8 cellular contexts compared by ENCODE assay signal in genomic region chr5:172983542-172984243, GRCh38. TPM values are rescaled to one million over a fixed set of nuclear protein-coding genes. Genes with fewer than 3 reads are reported as not detected.
DNase-seq lines count a peak whose midpoint lies in the region; ATAC-seq and TF ChIP-seq lines count a peak whose summit lies in the region.

TSS of gene ATP6V0E1 (plus strand) at chr5:172983771. CDS start at chr5:172983861, 90 bp downstream.

- peaks cover 15% of the 10 kb centered on the region for H3K4me1 ChIP-seq in psoas muscle
- peaks cover 2% of the 10 kb centered on the region for H3K4me1 ChIP-seq in urinary bladder (ENCODE audit: insufficient read depth)

- 0 to 1% (median 0%) methylated on average over 37 to 49 of the region's 49 CpGs for WGBS in psoas muscle, 3 donors
- under 1% methylated on average over 49 of the region's 49 CpGs for WGBS in urinary bladder

- intact Hi-C loops in left ventricle myocardium superior (cut with micrococcal nuclease) (no loop called here), psoas muscle (cut with DNase I) (loop anchor here (5.0 to 10.0 kb wide), 6 partner anchors 71 to 299 kb away; partner anchors contain the start of genes BNIP1 (in 2 of the 2) and CREBRF (in 2 of the 2))

- H3K4me3 ChIP-seq in psoas muscle (peak within 1 kb of the TSS; percentile 83), urinary bladder (ENCODE audit: low read depth, low read length) (peak within 1 kb of the TSS; percentile 92)

- no peaks in the 10 kb centered on the region for H3K27me3 ChIP-seq in psoas muscle (ENCODE audit: insufficient read depth in 3 of 3, low read length in 2 of 3)

- no peak for TF ChIP-seq CTCF in psoas muscle (IDR thresholded peaks at IDR 0.05)

- peaks cover 2 to 21% of the 10 kb centered on the region in 2 donors for H3K36me3 ChIP-seq in psoas muscle (ENCODE audit: insufficient read depth in 1 of 2, low read depth in 1 of 2)
- H3K36me3 ChIP-seq in urinary bladder (ENCODE audit: insufficient read depth), result no peaks in the 10 kb centered on the region

- ATAC-seq in GM18499 (IDR thresholded peaks at IDR 0.05; ENCODE audit: insufficient read depth, unreplicated experiment) (peak; percentile 15), HG02885 (IDR thresholded peaks at IDR 0.05; ENCODE audit: poor library complexity, unreplicated experiment) (peak; percentile 93), left ventricle myocardium superior (peak; percentile 99), psoas muscle (peak; percentile 98 to 99 (median 98))

- H3K27ac ChIP-seq in angular gyrus (ENCODE audit: low read depth, low read length) (peak within 1 kb of the TSS; percentile 86), psoas muscle (peak within 1 kb of the TSS; percentile 98), urinary bladder (ENCODE audit: low read depth) (peak within 1 kb of the TSS; percentile 98)

- no peaks in the 10 kb centered on the region for H3K9me3 ChIP-seq in psoas muscle

- DNase-seq in NCI-H187 treated with DMSO at 0.1 percent for 48 hours (lab: John Stamatoyannopoulos, UW) (peak; percentile 40), T-helper 2 cell (peak; percentile 89 to 94 (median 90)), left ventricle myocardium superior (peak; percentile 98), psoas muscle (peak; percentile 96 to 99)

RNA-seq across cellular contexts. Expression of gene ATP6V0E1, which starts in this region (rescaled TPM):
- 153 TPM for total RNA-seq in left ventricle myocardium superior
- 100 to 1,000 TPM in 3 of 4 donors, 10 to 100 TPM in 1; 97.8 to 176 (median 147) TPM for total RNA-seq in psoas muscle
- polyA plus RNA-seq in psoas muscle, result 100 to 1,000 TPM; 156 to 319 (median 201) TPM
- 118 TPM for total RNA-seq in urinary bladder
- 324 TPM for polyA plus RNA-seq in urinary bladder

Comparison
In these comparisons a context has a peak if more than half of its experiments do, and no peak if none do; other contexts are left out.
1. Peak in every context shown above with its lines: DNase-seq, ATAC-seq, H3K4me3 ChIP-seq and H3K27ac ChIP-seq.
2. ATAC-seq: peak in every context shown above with its lines; median percentile 99 in left ventricle myocardium superior; 98 in psoas muscle; 93 in HG02885; 15 in GM18499.
3. DNase-seq: peak in every context shown above with its lines; median percentile 98 in left ventricle myocardium superior; 98 in psoas muscle; 90 in T-helper 2 cell; 40 in NCI-H187 treated with DMSO at 0.1 percent for 48 hours.